12 cellular contexts compared by ENCODE assay signal in the genomic region with DNA sequence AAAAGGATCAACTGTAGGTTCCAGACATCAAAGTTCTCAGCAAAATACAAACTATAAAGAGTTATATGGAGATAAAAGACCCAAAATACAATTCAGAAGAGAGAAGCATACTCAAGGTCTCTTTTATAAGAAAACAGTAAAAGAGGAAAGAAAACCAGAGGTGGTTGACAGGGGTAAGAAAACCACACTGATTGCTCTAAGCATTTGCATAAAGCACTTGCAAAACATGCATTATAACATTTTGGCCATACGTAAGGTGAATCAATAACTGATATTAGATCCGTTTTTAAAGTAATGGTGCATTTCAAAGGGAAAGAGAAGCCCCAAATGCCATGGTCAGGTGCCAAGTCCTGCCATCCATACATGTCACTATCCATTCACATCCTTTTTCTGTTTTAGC. TPM values are rescaled to one million over a fixed set of nuclear protein-coding genes. Genes with fewer than 3 reads are reported as not detected.
DNase-seq lines count a peak whose midpoint lies in the region; ATAC-seq, FAIRE-seq and TF ChIP-seq lines count a peak whose summit lies in the region.
"Had no signal": no experiment of that assay in that cellular context is flagged by ENCODE, and none has a peak within 500 bp of the region (broad histone marks: within the 10 kb centered on the region; RNA-seq: fewer than 3 reads in every experiment).

No MANE protein-coding gene starts in this region.

- H3K4me3 Mint-ChIP-seq in T-helper 1 cell treated with Interleukin-12 subunit alpha and Interleukin-12 subunit beta and Interleukin-4 antibody, amounts not matched to agents 30 μg/mL and 1 μg/mL, for 36 hours, result peak overlapping the region; percentile 82
- H3K4me3 Mint-ChIP-seq in immature natural killer cell, result peak overlapping the region in 3 of 5 donors; percentile 27 to 36 (median 28)

- peak; percentile 38 for ATAC-seq in GM21529 (IDR thresholded peaks at IDR 0.05; ENCODE audit: unreplicated experiment)
- ATAC-seq in HG03565 (IDR thresholded peaks at IDR 0.05; ENCODE audit: unreplicated experiment), result peak; percentile 24
- ATAC-seq in Right ventricle myocardium superior (ENCODE audit: poor library complexity), result no peak

- FAIRE-seq in D721Med (lab: Jason Lieb, UNC), result no peak
- FAIRE-seq: A204.1, endothelial cell of umbilical vein, small intestine had no signal

- peaks cover 9% of the 10 kb centered on the region for H3K9me3 Mint-ChIP-seq in T-helper 1 cell treated with Interleukin-12 subunit alpha and Interleukin-12 subunit beta and Interleukin-4 antibody, amounts not matched to agents 30 μg/mL and 1 μg/mL, for 36 hours
- H3K9me3 Mint-ChIP-seq in immature natural killer cell, result peaks cover 0 to 2% (median 0%) of the 10 kb centered on the region in 6 donors

- peak overlapping the region; percentile 85 for H3K27ac Mint-ChIP-seq in T-helper 1 cell treated with Interleukin-12 subunit alpha and Interleukin-12 subunit beta and Interleukin-4 antibody, amounts not matched to agents 30 μg/mL and 1 μg/mL, for 36 hours
- H3K27ac Mint-ChIP-seq in immature natural killer cell, result peak overlapping the region in 3 of 6 donors; percentile 4 to 52 (median 18)

- no peak for TF ChIP-seq CTCF in D721Med (IDR thresholded peaks at IDR 0.05; ENCODE audit: insufficient read depth, missing control alignments)

- peaks cover 62% of the 10 kb centered on the region for H3K4me1 Mint-ChIP-seq in T-helper 1 cell treated with Interleukin-12 subunit alpha and Interleukin-12 subunit beta and Interleukin-4 antibody, amounts not matched to agents 30 μg/mL and 1 μg/mL, for 36 hours (ENCODE audit: low read depth)
- peaks cover 62 to 83% of the 10 kb centered on the region in 2 donors for H3K4me1 Mint-ChIP-seq in immature natural killer cell

- intact Hi-C loops in Right ventricle myocardium superior (cut with DNase I), result no loop called here

- H3K27me3 Mint-ChIP-seq in T-helper 1 cell treated with Interleukin-12 subunit alpha and Interleukin-12 subunit beta and Interleukin-4 antibody, amounts not matched to agents 30 μg/mL and 1 μg/mL, for 36 hours (ENCODE audit: low read depth), result no peaks in the 10 kb centered on the region
- H3K27me3 Mint-ChIP-seq in immature natural killer cell (ENCODE audit: low read depth in 3 of 3), result peaks cover 4 to 9% (median 7%) of the 10 kb centered on the region in 3 donors

- H3K36me3 Mint-ChIP-seq in T-helper 1 cell treated with Interleukin-12 subunit alpha and Interleukin-12 subunit beta and Interleukin-4 antibody, amounts not matched to agents 30 μg/mL and 1 μg/mL, for 36 hours (ENCODE audit: low read depth), result peaks cover 42% of the 10 kb centered on the region
- peaks cover 4% of the 10 kb centered on the region in 3 donors for H3K36me3 Mint-ChIP-seq in immature natural killer cell

- DNase-seq in T-helper 1 cell (no peak), immature natural killer cell (no peak), D721Med (ENCODE audit: insufficient read length, low spot score) (no peak), Right ventricle myocardium superior (no peak), DMS 273 (lab: John Stamatoyannopoulos, UW; ENCODE audit: unreplicated experiment) (no peak)
- DNase-seq: small intestine; stimulated activated CD8-positive, alpha-beta memory T cell treated with anti-CD3 and anti-CD28 coated beads, Interleukin-4, amount 100 ng/mL, for 48 hours had no signal

RNA-seq across cellular contexts. Expression of a gene that starts 5.9 kb away (rescaled TPM):
- polyA plus RNA-seq in immature natural killer cell, result 10 to 100 TPM in 1 of 3 donors, 1 to 10 TPM in 2; 4.3 to 10.2 (median 4.5) TPM
- 6.5 TPM for total RNA-seq in Right ventricle myocardium superior
